16 cellular contexts compared by ENCODE assay signal in the genomic region with DNA sequence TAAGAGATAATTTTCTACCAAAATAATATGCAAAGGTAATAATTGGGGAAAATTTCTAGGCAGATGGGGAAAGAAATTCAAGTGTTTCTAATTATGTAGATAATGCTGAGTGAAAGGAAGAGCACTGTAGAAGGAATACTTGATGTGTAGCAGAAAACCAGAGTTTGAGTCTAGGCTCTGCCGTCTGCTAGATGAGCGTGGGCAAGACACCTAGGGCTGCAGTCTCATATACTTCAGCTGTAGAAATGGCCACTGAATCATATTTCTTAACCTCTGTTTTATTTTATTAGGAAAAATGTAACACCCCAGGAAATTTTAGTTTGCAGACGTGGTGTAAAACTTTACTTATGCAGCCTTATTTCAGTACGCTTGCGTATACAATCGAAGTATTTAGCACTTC. TPM values are rescaled to one million over a fixed set of nuclear protein-coding genes. Genes with fewer than 3 reads are reported as not detected.
DNase-seq lines count a peak whose midpoint lies in the region; ATAC-seq and TF ChIP-seq lines count a peak whose summit lies in the region.
"Had no signal": no experiment of that assay in that cellular context is flagged by ENCODE, and none has a peak within 500 bp of the region (broad histone marks: within the 10 kb centered on the region; RNA-seq: fewer than 3 reads in every experiment).

No MANE protein-coding gene starts in this region.

- TF ChIP-seq CTCF in RWPE2 (IDR thresholded peaks at IDR 0.05; ENCODE audit: poor library complexity, severe bottlenecking) (no peak), nephron (IDR thresholded peaks at IDR 0.05; ENCODE audit: unreplicated experiment in 3 of 3) (no peak)

- H4K20me1 ChIP-seq in GM23248 (ENCODE audit: insufficient read depth) = no peaks in the 10 kb centered on the region

- H3K4me2 ChIP-seq in GM23248 (ENCODE audit: unreplicated experiment) = peak overlapping the region; percentile 73

- H3K4me1 ChIP-seq in GM23248 (ENCODE audit: insufficient read depth) = peaks cover 46% of the 10 kb centered on the region
- H3K4me1 ChIP-seq in RWPE2 (ENCODE audit: insufficient read depth, poor library complexity, severe bottlenecking) = peaks cover 62% of the 10 kb centered on the region
- H3K4me1 ChIP-seq: testis had no signal

- H3K27me3 ChIP-seq in GM23248 (replicated peaks; ENCODE audit: insufficient read depth) (no peaks in the 10 kb centered on the region), RWPE2 (ENCODE audit: insufficient read depth, poor library complexity, severe bottlenecking) (no peaks in the 10 kb centered on the region)
- H3K27me3 ChIP-seq: neutrophil, testis had no signal

- no peaks in the 10 kb centered on the region for H3K9me3 Mint-ChIP-seq in nephron

- peak overlapping the region; percentile 92 for H3K27ac ChIP-seq in GM23248
- peak overlapping the region; percentile 99 for H3K27ac ChIP-seq in RWPE2 (ENCODE audit: poor library complexity, severe bottlenecking)
- peak overlapping the region; percentile 98 for H3K27ac ChIP-seq in epithelial cell of prostate
- H3K27ac ChIP-seq: neutrophil, testis had no signal

- H3K4me3 ChIP-seq in GM23248 (0 out of 2 replicates have a peak overlapping the region, but pooled peaks have one; percentile 14), RWPE2 (ENCODE audit: severe bottlenecking) (no peak overlapping the region)
- H3K4me3 ChIP-seq: GM12878, testis had no signal

- H3K4me3 Mint-ChIP-seq in nephron = no peak overlapping the region
- H3K4me3 Mint-ChIP-seq: activated naive CD4-positive, alpha-beta T cell treated with anti-CD3 and anti-CD28 coated beads, Interleukin-2, amount 10 ng/mL, durations not matched to agents 7 days and 5 days had no signal

- H3K27ac Mint-ChIP-seq in nephron = peak overlapping the region; percentile 59 to 89 (median 76)
- H3K27ac Mint-ChIP-seq: activated naive CD4-positive, alpha-beta T cell treated with anti-CD3 and anti-CD28 coated beads, Interleukin-2, amount 10 ng/mL, durations not matched to agents 7 days and 5 days had no signal

- WGBS in GM23248 (ENCODE audit: low coverage in 1 of 2, low lambda C conversion rate in 2 of 2, missing lambda C conversion rate in 2 of 2), 2 experiments = 70 to 71% methylated on average over 6 of the region's 6 CpGs

- no peaks in the 10 kb centered on the region for H3K27me3 Mint-ChIP-seq in nephron (ENCODE audit: low read depth)
- H3K27me3 Mint-ChIP-seq: activated naive CD4-positive, alpha-beta T cell treated with anti-CD3 and anti-CD28 coated beads, Interleukin-2, amount 10 ng/mL, durations not matched to agents 7 days and 5 days had no signal

- 0 out of 2 replicates have a peak, but pooled peaks cover 10% of the 10 kb centered on the region for H3K79me2 ChIP-seq in GM23248 (ENCODE audit: insufficient read depth)

- ATAC-seq in RWPE2 (ENCODE audit: low read depth) (no peak), HG02870 (IDR thresholded peaks at IDR 0.05; ENCODE audit: unreplicated experiment) (no peak)
- ATAC-seq: GM12878 had no signal

- DNase-seq in GM23248 (peak; percentile 31), RWPE2 (ENCODE audit: low spot score) (no peak), epithelial cell of prostate (ENCODE audit: low read depth, low spot score) (no peak), COR-L47 (lab: John Stamatoyannopoulos, UW) (no peak)
- DNase-seq in effector CD8-positive, alpha-beta T cell (lab: John Stamatoyannopoulos, UW) = no peak
- DNase-seq in activated CD4-positive, alpha-beta T cell treated with anti-CD3 and anti-CD28 coated beads, Interleukin-2, amount 50 U/mL, for 4 hours = no peak
- DNase-seq: activated CD4-positive, alpha-beta T cell treated with anti-CD3 and anti-CD28 coated beads, Interleukin-2, amount 50 U/mL, for 48 hours; activated naive CD4-positive, alpha-beta T cell treated with anti-CD3 and anti-CD28 coated beads, Interleukin-2, amount 10 ng/mL, durations not matched to agents 7 days and 5 days; hippocampal formation; NCI-H2107; NCI-H524 treated with DMSO at 0.1 percent for 48 hours; testis had no signal

- in situ Hi-C loops in GM23248 (cut with MboI) = no loop called here

- peaks cover 3% of the 10 kb centered on the region for H3K36me3 Mint-ChIP-seq in nephron (ENCODE audit: low read depth)

- H3K9ac ChIP-seq in GM23248 = peak overlapping the region; percentile 42

- H3K4me1 Mint-ChIP-seq in nephron = peaks cover 25% of the 10 kb centered on the region

- H3K9me3 ChIP-seq in GM23248 (ENCODE audit: low read depth) (no peaks in the 10 kb centered on the region), RWPE2 (ENCODE audit: severe bottlenecking) (no peaks in the 10 kb centered on the region)
- H3K9me3 ChIP-seq: neutrophil, testis had no signal

- H3K9me2 ChIP-seq in GM23248 (ENCODE audit: insufficient read depth) = no peaks in the 10 kb centered on the region; the same call in 1 of the 2 replicates

- peaks cover 28% of the 10 kb centered on the region for H3F3A ChIP-seq in GM23248 (ENCODE audit: insufficient read depth)

- no peak overlapping the region for H2AFZ ChIP-seq in GM23248

- H3K36me3 ChIP-seq in GM23248 (ENCODE audit: low read depth) (no peaks in the 10 kb centered on the region), RWPE2 (ENCODE audit: low read depth) (no peaks in the 10 kb centered on the region)
- H3K36me3 ChIP-seq: neutrophil had no signal

RNA-seq across cellular contexts. Expression of gene SLC38A2, which starts 59.8 kb away (rescaled TPM):
- total RNA-seq in GM23248 (2014; rRNA removed; shearing (Covaris generic)) = 1,383 and 1,539 TPM in 2 replicates
- polyA plus RNA-seq in GM23248 (2016; fragmentation: Nextera tagmentation; extraction: Ambion mirVana) = 649 and 683 TPM in 2 replicates
